ENCODE assay signal across 13 cellular contexts in the genomic region with DNA sequence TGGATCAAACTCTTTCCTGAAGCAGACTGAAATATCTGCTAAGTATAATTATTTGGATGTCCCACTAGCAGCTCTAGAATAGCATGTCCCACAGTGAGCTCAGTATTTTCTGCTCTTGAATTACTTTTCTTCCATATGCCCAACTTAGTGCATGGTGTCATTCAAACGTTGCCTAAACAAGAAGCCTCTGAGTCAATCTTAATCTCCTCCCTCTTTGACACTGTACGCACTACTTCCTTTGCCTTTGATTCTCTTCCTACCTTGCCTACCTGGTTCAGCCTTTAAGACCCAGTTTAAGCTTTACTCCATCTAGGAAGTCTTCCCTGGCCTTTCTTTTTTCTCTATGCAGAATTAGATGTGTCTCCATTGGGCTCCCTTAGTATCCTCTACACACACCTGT.
"Had no signal": no experiment of that assay in that cellular context is flagged by ENCODE, and none has a peak within 500 bp of the region (broad histone marks: within the 10 kb centered on the region; RNA-seq: fewer than 3 reads in every experiment).

No MANE protein-coding gene starts in this region.

- DNase-seq: effector memory CD4-positive, alpha-beta T cell; foreskin melanocyte; head of caudate nucleus; mucosa of descending colon; naive thymus-derived CD8-positive, alpha-beta T cell; small intestine; stimulated activated CD4-positive, alpha-beta T cell treated with anti-CD3 and anti-CD28 coated beads, Interleukin-12 subunit alpha, Interleukin-12 subunit beta, amount 100 ng/mL, for 4 hours; stimulated activated naive CD4-positive, alpha-beta T cell; stomach; substantia nigra had no signal

- H3K4me1 ChIP-seq: stomach had no signal

- H3K27ac ChIP-seq: hepatocyte, neutrophil, stomach, thoracic aorta had no signal

- H3K9me3 ChIP-seq: mucosa of descending colon, neutrophil, stomach, thoracic aorta had no signal

- H3K27me3 ChIP-seq: hepatocyte, neutrophil, stomach had no signal

- ATAC-seq: mucosa of descending colon; naive thymus-derived CD8-positive, alpha-beta T cell had no signal

- H3K4me3 ChIP-seq: hepatocyte, mucosa of descending colon, stomach, thoracic aorta had no signal

- H3K36me3 ChIP-seq: neutrophil, thoracic aorta had no signal
